Comparison of ENCODE assay signal across 21 cellular contexts in the genomic region with DNA sequence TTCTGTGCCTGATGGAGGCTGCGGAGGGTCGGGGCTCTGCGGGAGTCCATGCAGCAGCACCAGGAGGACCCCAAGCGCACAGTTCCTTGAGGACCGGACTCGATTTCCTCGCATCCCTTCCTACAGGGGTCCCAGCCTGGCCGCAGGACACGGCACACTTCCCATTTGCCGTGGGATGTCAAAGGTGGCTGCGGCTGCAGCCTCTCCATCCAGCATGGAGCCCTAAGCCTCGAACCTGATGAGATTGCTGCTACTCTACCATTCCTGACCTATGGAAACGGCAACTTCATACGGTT. TPM values are rescaled to one million over a fixed set of nuclear protein-coding genes. Genes with fewer than 3 reads are reported as not detected.
A peak's percentile ranks its signal among the peaks of the same experiment; 100 is the strongest.
DNase-seq lines count a peak whose midpoint lies in the region; ATAC-seq and TF ChIP-seq lines count a peak whose summit lies in the region.
"Had no signal": no experiment of that assay in that cellular context is flagged by ENCODE, and none has a peak within 500 bp of the region (broad histone marks: within the 10 kb centered on the region; RNA-seq: fewer than 3 reads in every experiment).

No MANE protein-coding gene starts in this region.

- peak overlapping the region; percentile 30 to 59 (median 53) for H3K27ac ChIP-seq in esophagus muscularis mucosa (replicated peaks in 1 of 4)
- H3K27ac ChIP-seq in neuronal stem cell (replicated peaks; ENCODE audit: low read length), result peak overlapping the region; percentile 23
- peak overlapping the region in 3 of 4 donors; percentile 20 to 59 (median 32) for H3K27ac ChIP-seq in transverse colon
- no peak overlapping the region for H3K27ac ChIP-seq in suprapubic skin
- H3K27ac ChIP-seq: GM23248 had no signal

- H3K4me3 ChIP-seq in esophagus muscularis mucosa (no peak overlapping the region), neuronal stem cell (ENCODE audit: low read length in 2 of 2) (no peak overlapping the region), transverse colon (no peak overlapping the region), suprapubic skin (no peak overlapping the region)
- H3K4me3 ChIP-seq: GM12878, GM23248, HAP-1, Peyer's patch had no signal

- H3K9me3 ChIP-seq in esophagus muscularis mucosa, result peaks cover 0 to 9% (median 1%) of the 10 kb centered on the region in 4 donors
- H3K9me3 ChIP-seq in neuronal stem cell (replicated peaks in 1 of 2; ENCODE audit: control insufficient read depth in 2 of 2, insufficient read depth in 1 of 2, low read depth in 1 of 2, low read length in 2 of 2), result peaks cover 12 to 26% of the 10 kb centered on the region in 2 donors
- no peaks in the 10 kb centered on the region for H3K9me3 ChIP-seq in transverse colon
- H3K9me3 ChIP-seq in suprapubic skin, result no peaks in the 10 kb centered on the region
- H3K9me3 ChIP-seq: HAP-1, Peyer's patch had no signal

- H3K36me3 ChIP-seq in esophagus muscularis mucosa (peaks cover 42 to 98% (median 80%) of the 10 kb centered on the region in 4 donors), neuronal stem cell (replicated peaks in 1 of 2; ENCODE audit: control insufficient read depth in 2 of 2, insufficient read depth in 2 of 2, low read length in 2 of 2) (peaks cover 92 to 100% of the 10 kb centered on the region in 2 donors), transverse colon (no peaks in the 10 kb centered on the region), suprapubic skin (peaks cover 57% of the 10 kb centered on the region)

- H3K4me1 ChIP-seq in esophagus muscularis mucosa, result peaks cover 3 to 89% (median 84%) of the 10 kb centered on the region in 4 donors
- peaks cover 0 to 9% of the 10 kb centered on the region in 2 donors for H3K4me1 ChIP-seq in neuronal stem cell (ENCODE audit: control insufficient read depth in 2 of 2, insufficient read depth in 1 of 2, low read depth in 1 of 2, low read length in 2 of 2)
- peaks cover 0 to 8% (median 3%) of the 10 kb centered on the region in 4 donors for H3K4me1 ChIP-seq in transverse colon
- peaks cover 43% of the 10 kb centered on the region for H3K4me1 ChIP-seq in suprapubic skin
- H3K4me1 ChIP-seq: HAP-1, Peyer's patch had no signal

- no peak overlapping the region for H3K4me2 ChIP-seq in neuronal stem cell (ENCODE audit: insufficient read depth, low read length, poor library complexity, severe bottlenecking)

- H3K23ac ChIP-seq in neuronal stem cell (ENCODE audit: low read depth, low read length, poor library complexity), result no peak overlapping the region

- no peak overlapping the region for H2AK5ac ChIP-seq in neuronal stem cell (ENCODE audit: low read depth, low read length)

- intact Hi-C loops in natural killer cell (cut with micrococcal nuclease) (no loop called here), esophagus muscularis mucosa (cut with DNase I) (no loop called here), transverse colon (cut with DNase I; ENCODE audit: low total_unique reads) (no loop called here)

- H3K4me3 Mint-ChIP-seq in natural killer cell, result no peak overlapping the region
- H3K4me3 Mint-ChIP-seq in natural killer cell treated with Interleukin-12 subunit alpha and Interleukin-12 subunit beta and Interleukin-15 and Interleukin-18, amount 100 ng/mL, for 72 hours, result no peak overlapping the region

- H2AFZ ChIP-seq in neuronal stem cell (ENCODE audit: low read length), result no peak overlapping the region
- H2AFZ ChIP-seq: GM23248 had no signal

- H3K4me1 Mint-ChIP-seq in natural killer cell, result peaks cover 45 to 47% of the 10 kb centered on the region in 2 donors
- peaks cover 34 to 38% of the 10 kb centered on the region in 2 donors for H3K4me1 Mint-ChIP-seq in natural killer cell treated with Interleukin-12 subunit alpha and Interleukin-12 subunit beta and Interleukin-15 and Interleukin-18, amount 100 ng/mL, for 72 hours (ENCODE audit: low read depth in 2 of 2)

- H3K27me3 ChIP-seq in esophagus muscularis mucosa, result no peaks in the 10 kb centered on the region
- H3K27me3 ChIP-seq in neuronal stem cell (ENCODE audit: control insufficient read depth in 3 of 3, insufficient read depth in 3 of 3, low read depth in 1 of 3, low read length in 3 of 3), result no peaks in the 10 kb centered on the region
- H3K27me3 ChIP-seq in transverse colon, result no peaks in the 10 kb centered on the region
- no peaks in the 10 kb centered on the region for H3K27me3 ChIP-seq in suprapubic skin
- H3K27me3 ChIP-seq: Peyer's patch had no signal

- H2BK5ac ChIP-seq in neuronal stem cell (ENCODE audit: low read length), result no peak overlapping the region

- 93% methylated on average over 11 of the region's 14 CpGs for WGBS in esophagus muscularis mucosa
- no CpG with 5 or more reads among the region's 14 CpGs for WGBS in neuronal stem cell (ENCODE audit: extremely low coverage in 2 of 2, insufficient read length in 2 of 2, insufficient replicate concordance in 1 of 2), 2 donors
- 84% methylated on average over 14 of the region's 14 CpGs; no CpG with 5 or more reads in 1 of the 2 donors for WGBS in transverse colon (ENCODE audit: low coverage in 1 of 2), 2 donors
- 81% methylated on average over 14 of the region's 14 CpGs for WGBS in suprapubic skin

- TF ChIP-seq CTCF in natural killer cell (IDR thresholded peaks at IDR 0.05), result no peak
- no peak for TF ChIP-seq CTCF in esophagus muscularis mucosa (IDR thresholded peaks at IDR 0.05)
- no peak for TF ChIP-seq CTCF in transverse colon (IDR thresholded peaks at IDR 0.05)
- TF ChIP-seq CTCF in suprapubic skin (IDR thresholded peaks at IDR 0.05), result no peak
- no peak for TF ChIP-seq CTCF in omental fat pad (IDR thresholded peaks at IDR 0.05)

- H3K14ac ChIP-seq in neuronal stem cell (ENCODE audit: low read length), result no peak overlapping the region

- H2BK15ac ChIP-seq in neuronal stem cell (ENCODE audit: low read length), result no peak overlapping the region

- DNase-seq in natural killer cell (no peak), esophagus muscularis mucosa (ENCODE audit: extremely low spot score) (no peak), neuronal stem cell (ENCODE audit: low spot score) (no peak), transverse colon (no peak), HuH-7 (ENCODE audit: low spot score) (no peak), suprapubic skin (ENCODE audit: low spot score in 2 of 2) (no peak), omental fat pad (ENCODE audit: low spot score) (no peak)
- DNase-seq in natural killer cell treated with Interleukin-12 subunit alpha and Interleukin-12 subunit beta and Interleukin-15 and Interleukin-18, amount 100 ng/mL, for 72 hours (ENCODE audit: low spot score), result no peak
- DNase-seq: 8988T, COR-L47, GM23248, KG1, NCI-H2029 treated with DMSO at 0.1 percent for 48 hours, NCI-H345, NCI-H524, NCI-H774, Peyer's patch had no signal

- no peak overlapping the region for H3K4ac ChIP-seq in neuronal stem cell (ENCODE audit: low read length)

- H4K8ac ChIP-seq in neuronal stem cell (ENCODE audit: low read depth, low read length), result no peak overlapping the region

- no peak overlapping the region for H2BK120ac ChIP-seq in neuronal stem cell (ENCODE audit: low read depth, low read length)

- peaks cover 55% of the 10 kb centered on the region for H3K79me1 ChIP-seq in neuronal stem cell (ENCODE audit: low read depth, low read length)

- H3K27me3 Mint-ChIP-seq in natural killer cell (ENCODE audit: low read depth in 2 of 2), result peaks cover 0 to 6% of the 10 kb centered on the region in 2 donors
- peaks cover 0 to 8% of the 10 kb centered on the region in 2 donors for H3K27me3 Mint-ChIP-seq in natural killer cell treated with Interleukin-12 subunit alpha and Interleukin-12 subunit beta and Interleukin-15 and Interleukin-18, amount 100 ng/mL, for 72 hours

- H2BK12ac ChIP-seq in neuronal stem cell (ENCODE audit: low read length), result no peak overlapping the region

- H3K9me3 Mint-ChIP-seq in natural killer cell, result peaks cover 5 to 6% of the 10 kb centered on the region in 2 donors
- H3K9me3 Mint-ChIP-seq in natural killer cell treated with Interleukin-12 subunit alpha and Interleukin-12 subunit beta and Interleukin-15 and Interleukin-18, amount 100 ng/mL, for 72 hours, result peaks cover 3% of the 10 kb centered on the region

- no peak overlapping the region for H4K91ac ChIP-seq in neuronal stem cell (ENCODE audit: low read depth, low read length, poor library complexity)

- in situ Hi-C loops in transverse colon (cut with MboI; ENCODE audit: low pct_ligation_motif_present in 1 of 4, low pct_unique_long_range_greater_than_20kb in 1 of 4, low sequenced_read_pairs in 3 of 4), result loop anchor here in 2 of 4 donors (25.0 kb wide), 1 partner anchor 1064 kb away; no protein-coding TSS in a partner anchor

- TF ChIP-seq EP300 in esophagus muscularis mucosa (IDR thresholded peaks at IDR 0.05) (no peak), transverse colon (IDR thresholded peaks at IDR 0.05; ENCODE audit: low read depth) (no peak), suprapubic skin (IDR thresholded peaks at IDR 0.05) (no peak)

- H3K27ac Mint-ChIP-seq in natural killer cell, result peak overlapping the region; percentile 54 to 94
- H3K27ac Mint-ChIP-seq in natural killer cell treated with Interleukin-12 subunit alpha and Interleukin-12 subunit beta and Interleukin-15 and Interleukin-18, amount 100 ng/mL, for 72 hours, result peak overlapping the region in 1 of 2 donors; percentile 45

- peak overlapping the region; percentile 73 for H3K18ac ChIP-seq in neuronal stem cell (ENCODE audit: low read length)

- H3K9ac ChIP-seq in neuronal stem cell (ENCODE audit: low read depth, low read length, poor library complexity), result peak overlapping the region; percentile 51
- H3K9ac ChIP-seq: GM23248 had no signal

- H3K36me3 Mint-ChIP-seq in natural killer cell, result peaks cover 8% of the 10 kb centered on the region
- peaks cover 9% of the 10 kb centered on the region for H3K36me3 Mint-ChIP-seq in natural killer cell treated with Interleukin-12 subunit alpha and Interleukin-12 subunit beta and Interleukin-15 and Interleukin-18, amount 100 ng/mL, for 72 hours

- no peak for ATAC-seq in natural killer cell
- ATAC-seq in natural killer cell treated with Interleukin-12 subunit alpha and Interleukin-12 subunit beta and Interleukin-15 and Interleukin-18, amount 100 ng/mL, for 72 hours, result no peak
- no peak for ATAC-seq in omental fat pad (ENCODE audit: low FRiP score)
- ATAC-seq: GM12878 had no signal

- TF ChIP-seq POLR2A in esophagus muscularis mucosa (IDR thresholded peaks at IDR 0.05; ENCODE audit: low read depth) (no peak), transverse colon (IDR thresholded peaks at IDR 0.05) (no peak), suprapubic skin (IDR thresholded peaks at IDR 0.05) (no peak)

RNA-seq across cellular contexts. Expression of a gene that starts 40.6 kb away (rescaled TPM):
- not detected for total RNA-seq in natural killer cell
- total RNA-seq in natural killer cell treated with Interleukin-12 subunit alpha and Interleukin-12 subunit beta and Interleukin-15 and Interleukin-18, amount 100 ng/mL, for 72 hours, result not detected
- 100 to 1,000 TPM; 101 to 312 (median 188) TPM for total RNA-seq in esophagus muscularis mucosa
- polyA plus RNA-seq in neuronal stem cell (2013, experiment 1 of 2), result 196 TPM
- polyA plus RNA-seq in neuronal stem cell (2013, experiment 2 of 2), result 194 TPM
- total RNA-seq in transverse colon, result 10 to 100 TPM in 2 of 4 donors, 1 to 10 TPM in 2; 8.6 to 53.3 (median 20.6) TPM
- 10 to 100 TPM; 11.1 to 18.7 (median 15.6) TPM for total RNA-seq in suprapubic skin
- 10 to 100 TPM in 1 of 4 donors, 1 to 10 TPM in 3; 5.6 to 12.8 (median 8.5) TPM for total RNA-seq in omental fat pad
- total RNA-seq: GM12878, HT1080, SK-MEL-5 had no signal
- polyA plus RNA-seq: GM12878 had no signal

Comparison
In these comparisons a context has a peak if more than half of its experiments do, and no peak if none do; other contexts are left out.
1. RNA of a gene that starts 40.6 kb away (total RNA-seq): 101 to 312 TPM in esophagus muscularis mucosa, 8.6 to 53.3 TPM in transverse colon, 11.1 to 18.7 TPM in suprapubic skin and 5.6 to 12.8 TPM in omental fat pad; not detected in natural killer cell and not detected in natural killer cell treated with Interleukin-12 subunit alpha and Interleukin-12 subunit beta and Interleukin-15 and Interleukin-18, amount 100 ng/mL, for 72 hours; every median in the first group is over 4 times any median in the second.